ENCODE assay signal across 29 cellular contexts in the genomic region with DNA sequence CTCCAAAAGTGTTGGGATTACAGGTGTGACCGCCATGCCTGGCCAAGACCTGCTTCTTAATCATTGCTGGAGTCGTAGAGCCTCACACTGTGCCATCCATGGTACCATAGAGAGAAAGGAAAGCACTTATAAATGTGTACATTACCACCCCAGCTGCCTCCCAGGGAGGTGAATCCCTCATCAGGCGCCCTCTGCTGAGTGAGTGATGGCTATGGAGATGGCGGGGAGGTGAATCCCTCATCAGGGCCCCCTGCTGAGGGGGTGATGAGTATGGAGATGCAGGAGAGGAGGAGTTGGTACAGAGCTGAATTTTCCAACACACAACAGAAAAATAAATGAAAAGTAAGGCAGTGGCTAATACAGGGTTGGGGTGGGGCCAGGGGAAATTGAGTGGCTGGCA.
DNase-seq lines count a peak whose midpoint lies in the region; ATAC-seq, FAIRE-seq and TF ChIP-seq lines count a peak whose summit lies in the region.
"Had no signal": no experiment of that assay in that cellular context is flagged by ENCODE, and none has a peak within 500 bp of the region (broad histone marks: within the 10 kb centered on the region; RNA-seq: fewer than 3 reads in every experiment).

No MANE protein-coding gene starts in this region.

- H3K4me2 ChIP-seq in GM23338 (no peak overlapping the region), K562 (ENCODE audit: insufficient read depth, low read length) (no peak overlapping the region), OCI-LY7 (ENCODE audit: low read length) (no peak overlapping the region)
- H3K4me2 ChIP-seq: A549, KMS-11 had no signal

- H3K27ac Mint-ChIP-seq in GM23338 = no peak overlapping the region
- H3K27ac Mint-ChIP-seq: CD8-positive, alpha-beta T cell had no signal

- WGBS in K562 (ENCODE audit: insufficient coverage, low coverage, missing lambda C conversion rate) = 0% methylated on average over 4 of the region's 4 CpGs

- H3K9me1 ChIP-seq in K562 (ENCODE audit: control insufficient read depth, insufficient read depth, low read length) = no peaks in the 10 kb centered on the region

- H3K9me2 ChIP-seq in GM23338 (ENCODE audit: insufficient read depth) (no peaks in the 10 kb centered on the region), OCI-LY7 (ENCODE audit: insufficient read depth, low read length) (no peaks in the 10 kb centered on the region)

- H3K27me3 Mint-ChIP-seq in GM23338 (ENCODE audit: insufficient read depth, low read depth, poor library complexity) = peaks cover 7% of the 10 kb centered on the region

- H3K36me3 Mint-ChIP-seq in GM23338 (ENCODE audit: low read depth) = no peaks in the 10 kb centered on the region
- H3K36me3 Mint-ChIP-seq: CD8-positive, alpha-beta T cell had no signal

- FAIRE-seq in K562 (lab: Jason Lieb, UNC) = no peak
- no peak for FAIRE-seq in H54 (lab: Jason Lieb, UNC)
- FAIRE-seq: GM12891 had no signal

- TF ChIP-seq EP300 in K562 (IDR thresholded peaks at IDR 0.05; ENCODE audit: low read length) = no peak

- H3K9me3 ChIP-seq in K562 (replicated peaks; ENCODE audit: control insufficient read depth, insufficient read depth, low read depth, low read length) = no peaks in the 10 kb centered on the region
- no peaks in the 10 kb centered on the region for H3K9me3 ChIP-seq in OCI-LY7 (ENCODE audit: low read length)
- H3K9me3 ChIP-seq: Caco-2, Peyer's patch had no signal

- no peak overlapping the region for H3K9ac ChIP-seq in K562 (ENCODE audit: insufficient read depth in 1 of 2, low read depth in 2 of 2, low read length in 2 of 2)
- H3K9ac ChIP-seq: KMS-11 had no signal

- H4K20me1 ChIP-seq in GM23338 (replicated peaks; ENCODE audit: insufficient read depth) (no peaks in the 10 kb centered on the region), K562 (replicated peaks; ENCODE audit: control insufficient read depth, insufficient read depth, low read length) (no peaks in the 10 kb centered on the region), OCI-LY7 (ENCODE audit: insufficient read depth, low read length) (no peaks in the 10 kb centered on the region)

- no peaks in the 10 kb centered on the region for H3F3A ChIP-seq in GM23338 (replicated peaks; ENCODE audit: low read depth)

- H3K4me1 Mint-ChIP-seq in GM23338 = peaks cover 7% of the 10 kb centered on the region; the same call in 2 of the 3 replicates

- H3K4me3 ChIP-seq in GM23338 = no peak overlapping the region
- H3K4me3 ChIP-seq in K562 = no peak overlapping the region
- no peak overlapping the region for H3K4me3 ChIP-seq in OCI-LY7 (ENCODE audit: low read depth, low read length, poor library complexity, severe bottlenecking)
- H3K4me3 ChIP-seq: A549, Peyer's patch, SK-N-MC had no signal

- peak in 1 of 2 experiments; percentile 17; a peak in 1 of 4 replicates for TF ChIP-seq CTCF in GM23338 (conservative IDR thresholded peaks at IDR 0.05; ENCODE audit: low read depth in 2 of 2)
- TF ChIP-seq CTCF in K562 (IDR thresholded peaks at IDR 0.05 in 2 of 3, conservative IDR thresholded peaks at IDR 0.05 in 1 of 3; ENCODE audit: insufficient read depth in 2 of 3, low read depth in 1 of 3, low read length in 3 of 3) = no peak
- TF ChIP-seq CTCF in OCI-LY7 (conservative IDR thresholded peaks at IDR 0.05; ENCODE audit: low read length) = no peak

- H2AFZ ChIP-seq in GM23338 (no peak overlapping the region), K562 (ENCODE audit: low read depth, low read length) (no peak overlapping the region), OCI-LY7 (ENCODE audit: low read length) (no peak overlapping the region)

- H3K27ac ChIP-seq in GM23338 (ENCODE audit: low read depth) (no peak overlapping the region), K562 (ENCODE audit: extremely low read depth, low read depth, low read length) (no peak overlapping the region), OCI-LY7 (ENCODE audit: low read depth, low read length, poor library complexity, severe bottlenecking) (no peak overlapping the region)
- H3K27ac ChIP-seq: A549, C4-2B, KMS-11, Peyer's patch, SK-N-MC had no signal

- DNase-seq in GM23338 (ENCODE audit: low spot score) (peak; percentile 19), K562 (ENCODE audit: extremely low read depth in 1 of 4, low spot score in 3 of 4) (peak in 2 of 4 experiments; percentile 2 to 18), iPS-NIHi7 (ENCODE audit: extremely low spot score) (peak; percentile 45), GM19240 (ENCODE audit: insufficient read length, low spot score) (no peak), H54 (ENCODE audit: insufficient read length, low spot score) (no peak), left cardiac atrium (no peak), OCI-LY7 (ENCODE audit: low spot score) (no peak)
- DNase-seq: AML-193; Caco-2; CD8-positive, alpha-beta T cell; GDM1; HCEC 1CT; IMR-90; NCI-H1048; NCI-H1417; NCI-H1694; NCI-H2081 treated with DMSO at 0.1 percent for 48 hours; NCI-H2171; NCI-H226; NCI-H510A; NCI-H69; Peyer's patch; SIG-M5; SW 1271 had no signal

- no peak for TF ChIP-seq POLR2A in K562 (conservative IDR thresholded peaks at IDR 0.05)
- TF ChIP-seq POLR2A in H54 (IDR thresholded peaks at IDR 0.05; ENCODE audit: low read depth, low read length) = no peak

- no peak overlapping the region for H3K4me3 Mint-ChIP-seq in GM23338
- H3K4me3 Mint-ChIP-seq: CD8-positive, alpha-beta T cell had no signal

- in situ Hi-C loops in K562 (cut with MboI) = no loop called here

- intact Hi-C loops in K562 (cut with micrococcal nuclease) (loop anchor here (10.0 kb wide), 1 partner anchor 575 kb away; a partner anchor contains a TSS), left cardiac atrium (cut with DNase I) (no loop called here), OCI-LY7 (cut with micrococcal nuclease; ENCODE audit: unreplicated experiment) (no loop called here)

- no peaks in the 10 kb centered on the region for H3K36me3 ChIP-seq in GM23338 (ENCODE audit: insufficient read depth)
- H3K36me3 ChIP-seq in K562 (ENCODE audit: control insufficient read depth, insufficient read depth, low read length) = no peaks in the 10 kb centered on the region
- H3K36me3 ChIP-seq in OCI-LY7 (ENCODE audit: insufficient read depth, low read length) = no peaks in the 10 kb centered on the region
- H3K36me3 ChIP-seq: Peyer's patch had no signal

- H3K4me1 ChIP-seq in GM23338 (ENCODE audit: insufficient read depth) = no peaks in the 10 kb centered on the region
- H3K4me1 ChIP-seq in K562 (replicated peaks in 1 of 2; ENCODE audit: control insufficient read depth in 2 of 2, insufficient read depth in 2 of 2, low read length in 2 of 2) = no peaks in the 10 kb centered on the region
- no peaks in the 10 kb centered on the region for H3K4me1 ChIP-seq in OCI-LY7 (ENCODE audit: insufficient read depth, low read length, poor library complexity, severe bottlenecking)
- H3K4me1 ChIP-seq: A549, Caco-2, Peyer's patch had no signal

- no peaks in the 10 kb centered on the region for H3K79me2 ChIP-seq in GM23338 (replicated peaks; ENCODE audit: insufficient read depth)
- no peaks in the 10 kb centered on the region for H3K79me2 ChIP-seq in K562 (ENCODE audit: control insufficient read depth, insufficient read depth, low read length)
- no peaks in the 10 kb centered on the region for H3K79me2 ChIP-seq in OCI-LY7 (ENCODE audit: insufficient read depth, low read depth, low read length)

- H3K9me3 Mint-ChIP-seq in GM23338 = peaks cover 2% of the 10 kb centered on the region; the same call in 1 of the 3 replicates

- no peak for TF ChIP-seq RAD21 in K562 (CRISPR knock-in tag; conservative IDR thresholded peaks at IDR 0.05 in 1 of 2, IDR thresholded peaks at IDR 0.05 in 1 of 2)

- POLR2A ChIA-PET in K562 (lab: Yijun Ruan, JAX) = no interaction called here
- POLR2A ChIA-PET in OCI-LY7 (lab: Charles Lee) = no interaction called here

- H3K27me3 ChIP-seq in GM23338 (ENCODE audit: insufficient read depth) (no peaks in the 10 kb centered on the region), K562 (ENCODE audit: control insufficient read depth in 2 of 2, insufficient read depth in 2 of 2, low read length in 2 of 2) (no peaks in the 10 kb centered on the region; a peak in 2 of 5 replicates)
- H3K27me3 ChIP-seq: Peyer's patch had no signal

- BruUV-seq in K562 (replicated peaks; lab: Mats Ljungman, UMichigan) (no TSS peak), OCI-LY7 (replicated peaks; lab: Mats Ljungman, UMichigan) (no TSS peak)

- ATAC-seq in GM23338 (peak; percentile 36; the same call in 1 of the 3 replicates), K562 (0 out of 3 replicates have a peak, but pooled peaks have one; percentile 31), left cardiac atrium (no peak)
- ATAC-seq: A549; CD8-positive, alpha-beta T cell had no signal

- CTCF ChIA-PET in K562 (lab: Yijun Ruan, JAX; ENCODE audit: low intra/inter-chr PET ratio) (no interaction called here), OCI-LY7 (lab: Charles Lee; ENCODE audit: unreplicated experiment) (no interaction called here)

TF ChIP-seq in GM23338, 12 proteins besides CTCF, POLR2A, EP300 and RAD21 (continues in another document):
- TF ChIP-seq EZH2 (IDR thresholded peaks at IDR 0.05; ENCODE audit: low read depth, unreplicated experiment) = no peak
- TF ChIP-seq ZNF114 (CRISPR knock-in tag; IDR thresholded peaks at IDR 0.05) = no peak

TF ChIP-seq in K562, 482 proteins besides CTCF, POLR2A, EP300 and RAD21 (continues in another document):
- TF ChIP-seq ZKSCAN3 (CRISPR knock-in tag; IDR thresholded peaks at IDR 0.05) (no peak), DNMT1 (IDR thresholded peaks at IDR 0.05) (no peak), CBX8 (IDR thresholded peaks at IDR 0.05; ENCODE audit: borderline replicate concordance, extremely low read depth, low read depth, low read length, poor library complexity, severe bottlenecking) (no peak), ZSCAN29 (IDR thresholded peaks at IDR 0.05) (no peak), NR2C1 (IDR thresholded peaks at IDR 0.05) (no peak), NR2C1 (tag; IDR thresholded peaks at IDR 0.05) (no peak), ATF1 (CRISPR knock-in tag; IDR thresholded peaks at IDR 0.05) (no peak), ATF1 (tag; IDR thresholded peaks at IDR 0.05) (no peak), MYC (IDR thresholded peaks at IDR 0.05; ENCODE audit: low read depth, low read length) (no peak), MYC (CRISPR knock-in tag; IDR thresholded peaks at IDR 0.05; ENCODE audit: borderline replicate concordance, low read depth) (no peak), ETV1 (tag; conservative IDR thresholded peaks at IDR 0.05; ENCODE audit: low read depth) (no peak), TGIF2 (CRISPR knock-in tag; IDR thresholded peaks at IDR 0.05) (no peak), SMARCA5 (IDR thresholded peaks at IDR 0.05) (no peak)
- TF ChIP-seq, protein P1, sequence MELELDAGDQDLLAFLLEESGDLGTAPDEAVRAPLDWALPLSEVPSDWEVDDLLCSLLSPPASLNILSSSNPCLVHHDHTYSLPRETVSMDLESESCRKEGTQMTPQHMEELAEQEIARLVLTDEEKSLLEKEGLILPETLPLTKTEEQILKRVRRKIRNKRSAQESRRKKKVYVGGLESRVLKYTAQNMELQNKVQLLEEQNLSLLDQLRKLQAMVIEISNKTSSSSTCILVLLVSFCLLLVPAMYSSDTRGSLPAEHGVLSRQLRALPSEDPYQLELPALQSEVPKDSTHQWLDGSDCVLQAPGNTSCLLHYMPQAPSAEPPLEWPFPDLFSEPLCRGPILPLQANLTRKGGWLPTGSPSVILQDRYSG (tag; conservative IDR thresholded peaks at IDR 0.05; ENCODE audit: low read depth) = no peak

Comparison
In these comparisons a context has a peak if more than half of its experiments do, and no peak if none do; other contexts are left out.
1. ATAC-seq: peak in GM23338 (single experiment) and K562 (single experiment); none in left cardiac atrium (0 of 2).
2. DNase-seq: peak in GM23338 (single experiment) and iPS-NIHi7 (single experiment); none in GM19240 (single experiment), H54 (single experiment), left cardiac atrium (single experiment) and OCI-LY7 (single experiment).